Comparison of ENCODE assay signal across 8 cellular contexts in the genomic region with DNA sequence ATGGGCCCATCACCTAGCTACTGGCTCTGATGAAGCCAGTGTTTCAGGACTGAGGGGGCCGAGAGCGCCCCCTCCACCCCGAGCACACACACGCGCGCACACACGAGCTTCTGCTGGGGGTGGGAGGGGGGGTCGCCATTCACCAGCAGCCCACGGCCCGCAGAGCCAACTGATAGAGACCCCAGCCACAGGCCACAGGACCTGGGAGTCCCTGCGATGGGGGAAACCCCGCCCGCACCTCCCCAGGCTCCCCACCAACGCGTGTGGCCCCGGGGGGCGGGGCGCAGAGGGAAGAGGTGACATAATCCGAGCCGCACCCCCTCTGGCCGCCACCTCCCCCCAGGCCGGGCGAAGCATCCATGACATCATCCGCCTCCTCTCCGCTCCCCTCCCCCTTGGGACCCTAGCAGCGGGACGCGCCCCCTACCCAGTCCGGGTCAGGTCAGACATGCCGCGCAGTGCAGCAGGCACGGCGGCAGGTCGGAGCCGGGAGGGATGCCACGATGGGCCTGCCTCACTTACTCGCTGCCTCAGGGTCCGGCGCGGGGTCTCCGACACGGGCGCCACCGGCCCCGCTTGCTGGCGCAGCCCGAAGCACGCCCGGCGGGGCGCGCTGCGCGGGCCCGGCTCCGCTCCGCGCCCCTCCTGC. TPM values are rescaled to one million over a fixed set of nuclear protein-coding genes. Genes with fewer than 3 reads are reported as not detected.
DNase-seq lines count a peak whose midpoint lies in the region; ATAC-seq and TF ChIP-seq lines count a peak whose summit lies in the region.

A gene (minus strand): TSS at position 617 of the 649 bp plus-strand sequence. CDS start 6,386 bp downstream, outside the sequence.

- intact Hi-C loops in A673 (cut with micrococcal nuclease; ENCODE audit: unreplicated experiment): no loop called here

- no peaks in the 10 kb centered on the region for H3K36me3 ChIP-seq in A673 (ENCODE audit: insufficient read depth, low read length, poor library complexity, severe bottlenecking)
- no peaks in the 10 kb centered on the region for H3K36me3 ChIP-seq in endocrine pancreas (ENCODE audit: control insufficient read depth, insufficient read depth, low read length)
- no peaks in the 10 kb centered on the region for H3K36me3 ChIP-seq in mucosa of rectum (ENCODE audit: control insufficient read depth in 2 of 2, insufficient read depth in 2 of 2, low read length in 2 of 2)

- H3K9ac ChIP-seq in endocrine pancreas (ENCODE audit: control insufficient read depth, insufficient read depth, low read length) (peak within 1 kb of the TSS; percentile 80), mucosa of rectum (ENCODE audit: low read depth in 1 of 2, low read length in 2 of 2) (peak within 1 kb of the TSS; percentile 63)

- POLR2A ChIA-PET in A673 (lab: Charles Lee; ENCODE audit: low non-redundant PET): interaction anchor here (0.5 kb wide), 1 partner anchor 303 kb away, joined by 4 read pairs; no protein-coding TSS in a partner anchor

- peak; percentile 86 for DNase-seq in A673 (ENCODE audit: low spot score)
- peak; percentile 38 for DNase-seq in NCI-H510A treated with DMSO at 0.1 percent for 48 hours (lab: John Stamatoyannopoulos, UW)
- DNase-seq in activated CD8-positive, alpha-beta memory T cell treated with anti-CD3 and anti-CD28 coated beads for 24 hours: peak; percentile 88
- peak; percentile 69 for DNase-seq in stimulated activated CD8-positive, alpha-beta memory T cell treated with anti-CD3 and anti-CD28 coated beads, Interleukin-4, amount 100 ng/mL, for 24 hours (ENCODE audit: low read depth)

- H3K27ac ChIP-seq in A673 (ENCODE audit: low read depth, low read length, poor library complexity, severe bottlenecking): peak within 1 kb of the TSS; percentile 84
- peak within 1 kb of the TSS in 1 of 2 donors; percentile 1 for H3K27ac ChIP-seq in mucosa of rectum (ENCODE audit: low read depth in 2 of 2, low read length in 2 of 2)

- ATAC-seq in GM18858 (IDR thresholded peaks at IDR 0.05; ENCODE audit: unreplicated experiment) (peak; percentile 35), HG03103 (IDR thresholded peaks at IDR 0.05; ENCODE audit: low read depth, unreplicated experiment) (peak; percentile 44)

- peaks cover 4% of the 10 kb centered on the region for H3K4me1 ChIP-seq in A673 (ENCODE audit: insufficient read depth, low read length, poor library complexity, severe bottlenecking)
- no peaks in the 10 kb centered on the region for H3K4me1 ChIP-seq in endocrine pancreas (ENCODE audit: control insufficient read depth, insufficient read depth, low read length)
- peaks cover 5 to 9% of the 10 kb centered on the region in 2 donors for H3K4me1 ChIP-seq in mucosa of rectum (ENCODE audit: control insufficient read depth in 2 of 2, insufficient read depth in 2 of 2, low read length in 2 of 2)

- H3K4me3 ChIP-seq in A673 (ENCODE audit: low read depth, low read length, poor library complexity, severe bottlenecking): peak within 1 kb of the TSS; percentile 86
- peak within 1 kb of the TSS; percentile 68 for H3K4me3 ChIP-seq in endocrine pancreas (ENCODE audit: control insufficient read depth, insufficient read depth, low read length)
- H3K4me3 ChIP-seq in mucosa of rectum (ENCODE audit: low read length in 2 of 2): peak within 1 kb of the TSS; percentile 68 to 79

- TF ChIP-seq CTCF in A673 (conservative IDR thresholded peaks at IDR 0.05; ENCODE audit: low read depth, low read length): no peak

- CTCF ChIA-PET in A673 (lab: Charles Lee): interaction anchor here (0.7 kb wide), 2 partner anchors 36 to 74 kb away, joined by 6 to 7 read pairs; a partner anchor contains a TSS

- no TSS peak for BruUV-seq in A673 (replicated peaks; lab: Mats Ljungman, UMichigan)

- H3K9me3 ChIP-seq in A673 (ENCODE audit: low read depth, low read length, poor library complexity, severe bottlenecking): no peaks in the 10 kb centered on the region
- no peaks in the 10 kb centered on the region for H3K9me3 ChIP-seq in endocrine pancreas (ENCODE audit: control insufficient read depth, low read length)
- H3K9me3 ChIP-seq in mucosa of rectum (ENCODE audit: control insufficient read depth in 2 of 2, low read length in 2 of 2): no peaks in the 10 kb centered on the region

- H3K27me3 ChIP-seq in A673 (replicated peaks; ENCODE audit: insufficient read depth, low read depth, low read length, poor library complexity) (no peaks in the 10 kb centered on the region), endocrine pancreas (ENCODE audit: control insufficient read depth, insufficient read depth, low read length) (no peaks in the 10 kb centered on the region), mucosa of rectum (ENCODE audit: control insufficient read depth in 2 of 2, insufficient read depth in 2 of 2, low read length in 2 of 2) (peaks cover 9 to 15% of the 10 kb centered on the region in 2 donors)

RNA-seq across cellular contexts. Expression of the gene that starts here (rescaled TPM):
- 6.1 and 7.5 TPM in 2 replicates for total RNA-seq in A673 (2021)

Comparison
In these comparisons a context has a peak if more than half of its experiments do, and no peak if none do; other contexts are left out.
1. DNase-seq: peak in every context shown above with its lines; median percentile 88 in activated CD8-positive, alpha-beta memory T cell treated with anti-CD3 and anti-CD28 coated beads for 24 hours; 86 in A673; 69 in stimulated activated CD8-positive, alpha-beta memory T cell treated with anti-CD3 and anti-CD28 coated beads, Interleukin-4, amount 100 ng/mL, for 24 hours; 38 in NCI-H510A treated with DMSO at 0.1 percent for 48 hours.